ENCODE assay signal across 9 cellular contexts in genomic region chr9:123102380-123103113, GRCh38.
DNase-seq lines count a peak whose midpoint lies in the region; ATAC-seq and TF ChIP-seq lines count a peak whose summit lies in the region.
"Had no signal": no experiment of that assay in that cellular context is flagged by ENCODE, and none has a peak within 500 bp of the region (broad histone marks: within the 10 kb centered on the region; RNA-seq: fewer than 3 reads in every experiment).

No MANE protein-coding gene starts in this region.

- peak overlapping the region; percentile 35 for H3K27ac Mint-ChIP-seq in activated CD4-positive, alpha-beta T cell treated with anti-CD3 and anti-CD28 coated beads, Interleukin-2, amount 10 ng/mL, durations not matched to agents 24 days and 14 days
- peak overlapping the region; percentile 75 for H3K27ac Mint-ChIP-seq in stimulated activated memory B cell treated with anti-CD40 and anti-IgM and Interleukin-4, amounts not matched to agents 10 μg/mL and 1 μg/mL and 100 μg/mL, for 72 hours

- no peaks in the 10 kb centered on the region for H3K9me3 Mint-ChIP-seq in activated CD4-positive, alpha-beta T cell treated with anti-CD3 and anti-CD28 coated beads, Interleukin-2, amount 10 ng/mL, durations not matched to agents 24 days and 14 days
- no peaks in the 10 kb centered on the region for H3K9me3 Mint-ChIP-seq in stimulated activated memory B cell treated with anti-CD40 and anti-IgM and Interleukin-4, amounts not matched to agents 10 μg/mL and 1 μg/mL and 100 μg/mL, for 72 hours

- H3K36me3 Mint-ChIP-seq in activated CD4-positive, alpha-beta T cell treated with anti-CD3 and anti-CD28 coated beads, Interleukin-2, amount 10 ng/mL, durations not matched to agents 24 days and 14 days (ENCODE audit: low read depth): peaks cover 13% of the 10 kb centered on the region
- peaks cover 39% of the 10 kb centered on the region for H3K36me3 Mint-ChIP-seq in stimulated activated memory B cell treated with anti-CD40 and anti-IgM and Interleukin-4, amounts not matched to agents 10 μg/mL and 1 μg/mL and 100 μg/mL, for 72 hours

- peak; percentile 62 for ATAC-seq in SK-N-SH treated with all-trans-retinoic acid at 6 μM for 48 hours
- ATAC-seq in stimulated activated memory B cell treated with anti-CD40 and anti-IgM and Interleukin-4, amounts not matched to agents 10 μg/mL and 1 μg/mL and 100 μg/mL, for 72 hours: no peak
- no peak for ATAC-seq in GM21529 (IDR thresholded peaks at IDR 0.05; ENCODE audit: unreplicated experiment)
- no peak for ATAC-seq in HG03175 (IDR thresholded peaks at IDR 0.05; ENCODE audit: unreplicated experiment)
- ATAC-seq in GM18868 (IDR thresholded peaks at IDR 0.05; ENCODE audit: unreplicated experiment): no peak

- H3K27me3 Mint-ChIP-seq in activated CD4-positive, alpha-beta T cell treated with anti-CD3 and anti-CD28 coated beads, Interleukin-2, amount 10 ng/mL, durations not matched to agents 24 days and 14 days: no peaks in the 10 kb centered on the region
- H3K27me3 Mint-ChIP-seq in stimulated activated memory B cell treated with anti-CD40 and anti-IgM and Interleukin-4, amounts not matched to agents 10 μg/mL and 1 μg/mL and 100 μg/mL, for 72 hours: no peaks in the 10 kb centered on the region

- no peak overlapping the region for H3K4me3 Mint-ChIP-seq in activated CD4-positive, alpha-beta T cell treated with anti-CD3 and anti-CD28 coated beads, Interleukin-2, amount 10 ng/mL, durations not matched to agents 24 days and 14 days
- no peak overlapping the region for H3K4me3 Mint-ChIP-seq in stimulated activated memory B cell treated with anti-CD40 and anti-IgM and Interleukin-4, amounts not matched to agents 10 μg/mL and 1 μg/mL and 100 μg/mL, for 72 hours

- H3K4me1 Mint-ChIP-seq in activated CD4-positive, alpha-beta T cell treated with anti-CD3 and anti-CD28 coated beads, Interleukin-2, amount 10 ng/mL, durations not matched to agents 24 days and 14 days: no peaks in the 10 kb centered on the region
- H3K4me1 Mint-ChIP-seq in stimulated activated memory B cell treated with anti-CD40 and anti-IgM and Interleukin-4, amounts not matched to agents 10 μg/mL and 1 μg/mL and 100 μg/mL, for 72 hours: peaks cover 8% of the 10 kb centered on the region

- intact Hi-C loops in activated CD4-positive, alpha-beta T cell treated with anti-CD3 and anti-CD28 coated beads, Interleukin-2, amount 10 ng/mL, durations not matched to agents 24 days and 14 days (cut with micrococcal nuclease): no loop called here

- no peak for DNase-seq in activated CD4-positive, alpha-beta T cell treated with anti-CD3 and anti-CD28 coated beads, Interleukin-2, amount 10 ng/mL, durations not matched to agents 24 days and 14 days
- no peak for DNase-seq in activated CD4-positive, alpha-beta T cell treated with anti-CD3 and anti-CD28 coated beads for 48 hours
- DNase-seq in fibroblast of peridontal ligament (ENCODE audit: extremely low read depth): peak; percentile 19
- DNase-seq: kidney had no signal

TF ChIP-seq in SK-N-SH treated with all-trans-retinoic acid at 6 μM for 48 hours, 23 proteins besides CTCF, POLR2A, EP300 and RAD21:
- TF ChIP-seq CSRNP3 (CRISPR knock-in tag; IDR thresholded peaks at IDR 0.05) (no peak), TSHZ2 (CRISPR knock-in tag; IDR thresholded peaks at IDR 0.05) (no peak), TCF4 (CRISPR knock-in tag; IDR thresholded peaks at IDR 0.05; ENCODE audit: borderline replicate concordance) (no peak), GLIS3 (CRISPR knock-in tag; IDR thresholded peaks at IDR 0.05) (no peak), TOX (CRISPR knock-in tag; IDR thresholded peaks at IDR 0.05; ENCODE audit: borderline replicate concordance) (no peak), SNAI2 (CRISPR knock-in tag; IDR thresholded peaks at IDR 0.05) (no peak), BACH2 (CRISPR knock-in tag; IDR thresholded peaks at IDR 0.05; ENCODE audit: borderline replicate concordance) (no peak), ESRRG (CRISPR knock-in tag; IDR thresholded peaks at IDR 0.05) (no peak), ZFP3 (CRISPR knock-in tag; IDR thresholded peaks at IDR 0.05) (no peak), CSDC2 (CRISPR knock-in tag; IDR thresholded peaks at IDR 0.05) (no peak), ISL1 (CRISPR knock-in tag; IDR thresholded peaks at IDR 0.05) (no peak), OSR1 (CRISPR knock-in tag; IDR thresholded peaks at IDR 0.05) (no peak), PPARA (CRISPR knock-in tag; IDR thresholded peaks at IDR 0.05; ENCODE audit: borderline replicate concordance) (no peak), ZFP30 (CRISPR knock-in tag; IDR thresholded peaks at IDR 0.05) (no peak), ZNF8 (CRISPR knock-in tag; IDR thresholded peaks at IDR 0.05) (no peak), ZC3H10 (CRISPR knock-in tag; IDR thresholded peaks at IDR 0.05) (no peak), ARNTL (CRISPR knock-in tag; IDR thresholded peaks at IDR 0.05; ENCODE audit: borderline replicate concordance, low read depth) (no peak)
- TF ChIP-seq, protein P1, sequence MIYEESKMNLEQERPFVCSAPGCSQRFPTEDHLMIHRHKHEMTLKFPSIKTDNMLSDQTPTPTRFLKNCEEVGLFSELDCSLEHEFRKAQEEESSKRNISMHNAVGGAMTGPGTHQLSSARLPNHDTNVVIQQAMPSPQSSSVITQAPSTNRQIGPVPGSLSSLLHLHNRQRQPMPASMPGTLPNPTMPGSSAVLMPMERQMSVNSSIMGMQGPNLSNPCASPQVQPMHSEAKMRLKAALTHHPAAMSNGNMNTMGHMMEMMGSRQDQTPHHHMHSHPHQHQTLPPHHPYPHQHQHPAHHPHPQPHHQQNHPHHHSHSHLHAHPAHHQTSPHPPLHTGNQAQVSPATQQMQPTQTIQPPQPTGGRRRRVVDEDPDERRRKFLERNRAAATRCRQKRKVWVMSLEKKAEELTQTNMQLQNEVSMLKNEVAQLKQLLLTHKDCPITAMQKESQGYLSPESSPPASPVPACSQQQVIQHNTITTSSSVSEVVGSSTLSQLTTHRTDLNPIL (CRISPR knock-in tag; IDR thresholded peaks at IDR 0.05; ENCODE audit: low read depth): no peak
- TF ChIP-seq, protein P2, sequence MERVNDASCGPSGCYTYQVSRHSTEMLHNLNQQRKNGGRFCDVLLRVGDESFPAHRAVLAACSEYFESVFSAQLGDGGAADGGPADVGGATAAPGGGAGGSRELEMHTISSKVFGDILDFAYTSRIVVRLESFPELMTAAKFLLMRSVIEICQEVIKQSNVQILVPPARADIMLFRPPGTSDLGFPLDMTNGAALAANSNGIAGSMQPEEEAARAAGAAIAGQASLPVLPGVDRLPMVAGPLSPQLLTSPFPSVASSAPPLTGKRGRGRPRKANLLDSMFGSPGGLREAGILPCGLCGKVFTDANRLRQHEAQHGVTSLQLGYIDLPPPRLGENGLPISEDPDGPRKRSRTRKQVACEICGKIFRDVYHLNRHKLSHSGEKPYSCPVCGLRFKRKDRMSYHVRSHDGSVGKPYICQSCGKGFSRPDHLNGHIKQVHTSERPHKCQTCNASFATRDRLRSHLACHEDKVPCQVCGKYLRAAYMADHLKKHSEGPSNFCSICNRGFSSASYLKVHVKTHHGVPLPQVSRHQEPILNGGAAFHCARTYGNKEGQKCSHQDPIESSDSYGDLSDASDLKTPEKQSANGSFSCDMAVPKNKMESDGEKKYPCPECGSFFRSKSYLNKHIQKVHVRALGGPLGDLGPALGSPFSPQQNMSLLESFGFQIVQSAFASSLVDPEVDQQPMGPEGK (CRISPR knock-in tag; IDR thresholded peaks at IDR 0.05; ENCODE audit: borderline replicate concordance): no peak
